ENCODE assay signal across 1 cellular context in genomic region chr1:16163882-16164820, GRCh38.
TF ChIP-seq lines count a peak whose summit lies in the region.

No MANE protein-coding gene starts in this region.

TF ChIP-seq in HEK293, 187 proteins besides CTCF, POLR2A, EP300 and RAD21 (continued from another document and continues in another):
- TF ChIP-seq, protein P1, sequence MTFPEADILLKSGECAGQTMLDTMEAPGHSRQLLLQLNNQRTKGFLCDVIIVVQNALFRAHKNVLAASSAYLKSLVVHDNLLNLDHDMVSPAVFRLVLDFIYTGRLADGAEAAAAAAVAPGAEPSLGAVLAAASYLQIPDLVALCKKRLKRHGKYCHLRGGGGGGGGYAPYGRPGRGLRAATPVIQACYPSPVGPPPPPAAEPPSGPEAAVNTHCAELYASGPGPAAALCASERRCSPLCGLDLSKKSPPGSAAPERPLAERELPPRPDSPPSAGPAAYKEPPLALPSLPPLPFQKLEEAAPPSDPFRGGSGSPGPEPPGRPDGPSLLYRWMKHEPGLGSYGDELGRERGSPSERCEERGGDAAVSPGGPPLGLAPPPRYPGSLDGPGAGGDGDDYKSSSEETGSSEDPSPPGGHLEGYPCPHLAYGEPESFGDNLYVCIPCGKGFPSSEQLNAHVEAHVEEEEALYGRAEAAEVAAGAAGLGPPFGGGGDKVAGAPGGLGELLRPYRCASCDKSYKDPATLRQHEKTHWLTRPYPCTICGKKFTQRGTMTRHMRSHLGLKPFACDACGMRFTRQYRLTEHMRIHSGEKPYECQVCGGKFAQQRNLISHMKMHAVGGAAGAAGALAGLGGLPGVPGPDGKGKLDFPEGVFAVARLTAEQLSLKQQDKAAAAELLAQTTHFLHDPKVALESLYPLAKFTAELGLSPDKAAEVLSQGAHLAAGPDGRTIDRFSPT (tag by site-specific recombination; IDR thresholded peaks at IDR 0.05) = peak; percentile 65
- TF ChIP-seq ZNF18 (tag by site-specific recombination; IDR thresholded peaks at IDR 0.05) = peak; percentile 90
- no peak for TF ChIP-seq ZNF211 (tag by site-specific recombination; IDR thresholded peaks at IDR 0.05; ENCODE audit: low read depth)
- TF ChIP-seq ZNF530 (tag by site-specific recombination; IDR thresholded peaks at IDR 0.05; ENCODE audit: low read depth) = no peak
- peak; percentile 81 for TF ChIP-seq KLF8 (tag by site-specific recombination; IDR thresholded peaks at IDR 0.05)
- TF ChIP-seq ZNF585B (tag by site-specific recombination; IDR thresholded peaks at IDR 0.05) = no peak
- TF ChIP-seq ZSCAN23 (tag by site-specific recombination; IDR thresholded peaks at IDR 0.05) = no peak
- no peak for TF ChIP-seq MEIS1 (CRISPR knock-in tag; IDR thresholded peaks at IDR 0.05; ENCODE audit: borderline replicate concordance)
- TF ChIP-seq SP3 (tag by site-specific recombination; IDR thresholded peaks at IDR 0.05) = peak; percentile 38; the same call in 1 of the 2 replicates
- no peak for TF ChIP-seq ZNF157 (tag by site-specific recombination; IDR thresholded peaks at IDR 0.05)
- no peak for TF ChIP-seq MYNN (tag by site-specific recombination; IDR thresholded peaks at IDR 0.05; ENCODE audit: borderline replicate concordance)
- TF ChIP-seq, protein P2, sequence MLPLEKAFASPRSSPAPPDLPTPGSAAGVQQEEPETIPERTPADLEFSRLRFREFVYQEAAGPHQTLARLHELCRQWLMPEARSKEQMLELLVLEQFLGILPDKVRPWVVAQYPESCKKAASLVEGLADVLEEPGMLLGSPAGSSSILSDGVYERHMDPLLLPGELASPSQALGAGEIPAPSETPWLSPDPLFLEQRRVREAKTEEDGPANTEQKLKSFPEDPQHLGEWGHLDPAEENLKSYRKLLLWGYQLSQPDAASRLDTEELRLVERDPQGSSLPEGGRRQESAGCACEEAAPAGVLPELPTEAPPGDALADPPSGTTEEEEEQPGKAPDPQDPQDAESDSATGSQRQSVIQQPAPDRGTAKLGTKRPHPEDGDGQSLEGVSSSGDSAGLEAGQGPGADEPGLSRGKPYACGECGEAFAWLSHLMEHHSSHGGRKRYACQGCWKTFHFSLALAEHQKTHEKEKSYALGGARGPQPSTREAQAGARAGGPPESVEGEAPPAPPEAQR (tag by site-specific recombination; IDR thresholded peaks at IDR 0.05) = no peak
- TF ChIP-seq TCF7L2 (IDR thresholded peaks at IDR 0.05; ENCODE audit: borderline replicate concordance, low read depth, low read length) = no peak
- no peak for TF ChIP-seq ZNF221 (tag by site-specific recombination; IDR thresholded peaks at IDR 0.05; ENCODE audit: borderline replicate concordance)
- TF ChIP-seq TSHZ1 (tag by site-specific recombination; IDR thresholded peaks at IDR 0.05; ENCODE audit: borderline replicate concordance) = peak; percentile 93
- no peak for TF ChIP-seq HOXD13 (CRISPR knock-in tag; IDR thresholded peaks at IDR 0.05; ENCODE audit: borderline replicate concordance)
- TF ChIP-seq FEZF1 (tag by site-specific recombination; IDR thresholded peaks at IDR 0.05) = no peak
- TF ChIP-seq ELK4 (IDR thresholded peaks at IDR 0.05; ENCODE audit: borderline replicate concordance, low read depth, low read length) = no peak
- no peak for TF ChIP-seq MZF1 (tag by site-specific recombination; IDR thresholded peaks at IDR 0.05; ENCODE audit: borderline replicate concordance)
- TF ChIP-seq ZNF132 (tag by site-specific recombination; IDR thresholded peaks at IDR 0.05; ENCODE audit: borderline replicate concordance) = no peak
- TF ChIP-seq PBX3 (CRISPR knock-in tag; IDR thresholded peaks at IDR 0.05) = no peak
- TF ChIP-seq EGR2 (tag by site-specific recombination; IDR thresholded peaks at IDR 0.05; ENCODE audit: low read depth) = 0 out of 2 replicates have a peak, but pooled peaks have one; percentile 17
- peak; percentile 76 for TF ChIP-seq WT1 (tag by site-specific recombination; IDR thresholded peaks at IDR 0.05)
- 0 out of 2 replicates have a peak, but pooled peaks have one; percentile 36 for TF ChIP-seq ZNF2 (tag by site-specific recombination; IDR thresholded peaks at IDR 0.05)
- TF ChIP-seq ZNF426 (tag by site-specific recombination; IDR thresholded peaks at IDR 0.05) = no peak
- TF ChIP-seq ZBTB44 (tag by site-specific recombination; IDR thresholded peaks at IDR 0.05) = no peak; the same call in 1 of the 2 replicates
- no peak for TF ChIP-seq ZNF148 (tag by site-specific recombination; IDR thresholded peaks at IDR 0.05; ENCODE audit: borderline replicate concordance)
- peak; percentile 36; the same call in 1 of the 2 replicates for TF ChIP-seq KLF16 (tag by site-specific recombination; IDR thresholded peaks at IDR 0.05)
- TF ChIP-seq ZBTB7A (tag by site-specific recombination; IDR thresholded peaks at IDR 0.05; ENCODE audit: low read depth) = no peak
- no peak for TF ChIP-seq ZNF37A (tag by site-specific recombination; IDR thresholded peaks at IDR 0.05)
- TF ChIP-seq, protein P3, sequence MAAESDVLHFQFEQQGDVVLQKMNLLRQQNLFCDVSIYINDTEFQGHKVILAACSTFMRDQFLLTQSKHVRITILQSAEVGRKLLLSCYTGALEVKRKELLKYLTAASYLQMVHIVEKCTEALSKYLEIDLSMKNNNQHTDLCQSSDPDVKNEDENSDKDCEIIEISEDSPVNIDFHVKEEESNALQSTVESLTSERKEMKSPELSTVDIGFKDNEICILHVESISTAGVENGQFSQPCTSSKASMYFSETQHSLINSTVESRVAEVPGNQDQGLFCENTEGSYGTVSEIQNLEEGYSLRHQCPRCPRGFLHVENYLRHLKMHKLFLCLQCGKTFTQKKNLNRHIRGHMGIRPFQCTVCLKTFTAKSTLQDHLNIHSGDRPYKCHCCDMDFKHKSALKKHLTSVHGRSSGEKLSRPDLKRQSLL (tag by site-specific recombination; IDR thresholded peaks at IDR 0.05) = no peak
- TF ChIP-seq ZNF571 (tag by site-specific recombination; IDR thresholded peaks at IDR 0.05) = no peak
- TF ChIP-seq ZNF335 (tag by site-specific recombination; conservative IDR thresholded peaks at IDR 0.05) = no peak
- TF ChIP-seq, protein P4, sequence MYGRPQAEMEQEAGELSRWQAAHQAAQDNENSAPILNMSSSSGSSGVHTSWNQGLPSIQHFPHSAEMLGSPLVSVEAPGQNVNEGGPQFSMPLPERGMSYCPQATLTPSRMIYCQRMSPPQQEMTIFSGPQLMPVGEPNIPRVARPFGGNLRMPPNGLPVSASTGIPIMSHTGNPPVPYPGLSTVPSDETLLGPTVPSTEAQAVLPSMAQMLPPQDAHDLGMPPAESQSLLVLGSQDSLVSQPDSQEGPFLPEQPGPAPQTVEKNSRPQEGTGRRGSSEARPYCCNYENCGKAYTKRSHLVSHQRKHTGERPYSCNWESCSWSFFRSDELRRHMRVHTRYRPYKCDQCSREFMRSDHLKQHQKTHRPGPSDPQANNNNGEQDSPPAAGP (tag by site-specific recombination; IDR thresholded peaks at IDR 0.05) = peak; percentile 99
- TF ChIP-seq ZBTB17 (tag by site-specific recombination; IDR thresholded peaks at IDR 0.05) = peak; percentile 48
- peak; percentile 80; the same call in 1 of the 2 replicates for TF ChIP-seq ZBTB1 (tag by site-specific recombination; IDR thresholded peaks at IDR 0.05)
- peak; percentile 98 for TF ChIP-seq ZBTB21 (tag by site-specific recombination; IDR thresholded peaks at IDR 0.05)
- TF ChIP-seq ZNF670 (tag by site-specific recombination; IDR thresholded peaks at IDR 0.05; ENCODE audit: low read depth) = no peak
- TF ChIP-seq BCL11B (tag by site-specific recombination; IDR thresholded peaks at IDR 0.05; ENCODE audit: low read depth) = no peak
- TF ChIP-seq ZNF473 (tag by site-specific recombination; IDR thresholded peaks at IDR 0.05) = no peak
- no peak for TF ChIP-seq ZNF280C (tag by site-specific recombination; IDR thresholded peaks at IDR 0.05)
